10 cellular contexts compared by ENCODE assay signal in the genomic region with DNA sequence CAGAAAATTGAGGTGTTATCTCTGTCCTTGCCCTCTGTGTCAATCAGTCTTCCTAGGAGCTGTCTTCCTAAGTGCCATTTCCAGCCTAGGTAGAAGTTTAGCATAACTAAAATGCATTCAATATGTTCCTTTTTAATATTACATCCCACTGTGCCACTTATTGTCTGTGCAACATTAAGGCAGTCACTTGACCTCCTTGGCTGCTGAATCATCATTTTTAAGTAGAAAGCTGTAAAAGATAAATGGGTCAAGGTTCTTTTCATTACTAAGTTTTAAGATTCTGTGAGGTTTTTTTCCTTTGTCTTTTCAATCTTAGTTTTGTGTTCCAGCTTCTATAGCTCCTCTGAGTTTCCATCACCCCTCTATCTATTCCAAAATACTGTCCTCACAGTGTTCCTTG.
"Had no signal": no experiment of that assay in that cellular context is flagged by ENCODE, and none has a peak within 500 bp of the region (broad histone marks: within the 10 kb centered on the region; RNA-seq: fewer than 3 reads in every experiment).

No MANE protein-coding gene starts in this region.

- H3K4me2 ChIP-seq: GM23338 had no signal

- H3K9me3 ChIP-seq: HAP-1 had no signal

- H3K36me3 ChIP-seq: HAP-1 had no signal

- H3K9ac ChIP-seq: GM23248 had no signal

- DNase-seq: GM23248, GOT3, H7, H9, HCEC 1CT, HFFc6 had no signal

- H3K4me3 ChIP-seq: GM23248, GM23338, HAP-1 had no signal

- H2AFZ ChIP-seq: GM23248, GM23338 had no signal

- H3K9me3 Mint-ChIP-seq: GM23338, H9, HFFc6 had no signal

- H3K4me1 ChIP-seq: HAP-1 had no signal

- FAIRE-seq: H1 had no signal

- H3K4me1 Mint-ChIP-seq: GM23338, H9 had no signal

- H3K27ac Mint-ChIP-seq: GM23338, H9, HFFc6 had no signal

- H3K4me3 Mint-ChIP-seq: GM23338, H9, HFFc6 had no signal

- ATAC-seq: GM23338, HCT116 had no signal

- H3K27ac ChIP-seq: GM23248 had no signal
